9 cellular contexts compared by ENCODE assay signal in genomic region chr3:111924283-111924682, GRCh38. TPM values are rescaled to one million over a fixed set of nuclear protein-coding genes. Genes with fewer than 3 reads are reported as not detected.
DNase-seq lines count a peak whose midpoint lies in the region; ATAC-seq and TF ChIP-seq lines count a peak whose summit lies in the region.
"Had no signal": no experiment of that assay in that cellular context is flagged by ENCODE, and none has a peak within 500 bp of the region (broad histone marks: within the 10 kb centered on the region; RNA-seq: fewer than 3 reads in every experiment).

No MANE protein-coding gene starts in this region.

- peak overlapping the region; percentile 93 for H3K27ac Mint-ChIP-seq in MCF 10A (ENCODE audit: low read depth, unreplicated experiment)

- intact Hi-C loops in MCF 10A (cut with micrococcal nuclease): no loop called here

- peaks cover 85% of the 10 kb centered on the region for H3K36me3 Mint-ChIP-seq in MCF 10A (ENCODE audit: insufficient read depth, unreplicated experiment)

- POLR2A ChIA-PET in MCF 10A (lab: Yijun Ruan, JAX): interaction anchor here (1.0 to 4.6 kb wide), 4 partner anchors 10 to 121 kb away, joined by 3 to 23 read pairs (median 3); no protein-coding TSS in a partner anchor

- peak overlapping the region; percentile 43 for H3K4me3 Mint-ChIP-seq in MCF 10A (ENCODE audit: unreplicated experiment)

- DNase-seq in NCI-H146 (lab: John Stamatoyannopoulos, UW) (peak; percentile 25), NCI-H146 treated with DMSO at 0.1 percent for 48 hours (lab: John Stamatoyannopoulos, UW; ENCODE audit: unreplicated experiment) (no peak), MCF 10A (ENCODE audit: unreplicated experiment) (peak; percentile 75), left lobe of liver (ENCODE audit: low spot score) (peak; percentile 88), ureter (ENCODE audit: low spot score) (peak; percentile 50), activated gamma-delta T cell (lab: John Stamatoyannopoulos, UW) (no peak), midbrain (lab: John Stamatoyannopoulos, UW) (no peak)
- DNase-seq: NK-92 treated with Interleukin-12 subunit alpha and Interleukin-12 subunit beta, amount 100 ng/mL, for 24 hours had no signal

- BruUV-seq in MCF 10A (replicated peaks; lab: Mats Ljungman, UMichigan): no TSS peak

- H3K4me1 Mint-ChIP-seq in MCF 10A (ENCODE audit: insufficient read depth, unreplicated experiment): peaks cover 28% of the 10 kb centered on the region

- CTCF ChIA-PET in MCF 10A (lab: Yijun Ruan, JAX): interaction anchor here (1.3 to 2.9 kb wide), 2 partner anchors 64 to 207 kb away, joined by 3 to 10 read pairs; no protein-coding TSS in a partner anchor

- no peaks in the 10 kb centered on the region for H3K27me3 Mint-ChIP-seq in MCF 10A (ENCODE audit: insufficient read depth, unreplicated experiment)

- peaks cover 13% of the 10 kb centered on the region for H3K9me3 Mint-ChIP-seq in MCF 10A (ENCODE audit: unreplicated experiment)

- no peak for TF ChIP-seq CTCF in MCF 10A (IDR thresholded peaks at IDR 0.05; ENCODE audit: unreplicated experiment)

- peak; percentile 93 for ATAC-seq in left lobe of liver
- ATAC-seq in SK-N-SH treated with all-trans-retinoic acid at 6 μM for 48 hours: no peak

TF ChIP-seq in SK-N-SH treated with all-trans-retinoic acid at 6 μM for 48 hours, 23 proteins besides CTCF, POLR2A, EP300 and RAD21:
- TF ChIP-seq BACH2 (CRISPR knock-in tag; IDR thresholded peaks at IDR 0.05; ENCODE audit: borderline replicate concordance) (no peak), CREB5 (CRISPR knock-in tag; IDR thresholded peaks at IDR 0.05; ENCODE audit: low read depth) (no peak), TOX (CRISPR knock-in tag; IDR thresholded peaks at IDR 0.05; ENCODE audit: borderline replicate concordance) (no peak), ISL1 (CRISPR knock-in tag; IDR thresholded peaks at IDR 0.05) (no peak), ZFP3 (CRISPR knock-in tag; IDR thresholded peaks at IDR 0.05) (no peak)

RNA-seq across cellular contexts. Expression of gene ABHD10, which starts 54.5 kb away (rescaled TPM):
- total RNA-seq in MCF 10A (2022) (26.0 and 34.1 TPM in 2 replicates), left lobe of liver (26.6 TPM), ureter (28.2 TPM)

Comparison
In these comparisons a context has a peak if more than half of its experiments do, and no peak if none do; other contexts are left out.
1. DNase-seq: peak in NCI-H146 (single experiment), MCF 10A (single experiment), left lobe of liver (single experiment) and ureter (single experiment); none in NCI-H146 treated with DMSO at 0.1 percent for 48 hours (single experiment), activated gamma-delta T cell (single experiment) and midbrain (single experiment).